ENCODE assay signal across 1 cellular context in genomic region chr1:206518206-206518605, GRCh38.
TF ChIP-seq lines count a peak whose summit lies in the region.

No MANE protein-coding gene starts in this region.

TF ChIP-seq in HepG2, 621 proteins besides CTCF, POLR2A, EP300 and RAD21:
- TF ChIP-seq MIER2 (CRISPR knock-in tag; IDR thresholded peaks at IDR 0.05) (no peak), GTF3A (CRISPR knock-in tag; conservative IDR thresholded peaks at IDR 0.05) (no peak), HOXA5 (CRISPR knock-in tag; IDR thresholded peaks at IDR 0.05) (no peak), DPF2 (CRISPR knock-in tag; IDR thresholded peaks at IDR 0.05; ENCODE audit: borderline replicate concordance, low read depth) (no peak), TOE1 (CRISPR knock-in tag; IDR thresholded peaks at IDR 0.05) (no peak), HMGA1 (CRISPR knock-in tag; conservative IDR thresholded peaks at IDR 0.05) (no peak), GPN1 (CRISPR knock-in tag; IDR thresholded peaks at IDR 0.05; ENCODE audit: borderline replicate concordance) (no peak), ZNF382 (CRISPR knock-in tag; IDR thresholded peaks at IDR 0.05; ENCODE audit: borderline replicate concordance) (no peak), KDM4B (CRISPR knock-in tag; IDR thresholded peaks at IDR 0.05) (no peak), ARID4A (CRISPR knock-in tag; IDR thresholded peaks at IDR 0.05; ENCODE audit: borderline replicate concordance) (no peak), BORCS8-MEF2B (CRISPR knock-in tag; IDR thresholded peaks at IDR 0.05) (no peak), XBP1 (CRISPR knock-in tag; IDR thresholded peaks at IDR 0.05) (no peak), THAP9 (CRISPR knock-in tag; IDR thresholded peaks at IDR 0.05; ENCODE audit: borderline replicate concordance) (no peak), ZNF556 (CRISPR knock-in tag; IDR thresholded peaks at IDR 0.05; ENCODE audit: borderline replicate concordance) (no peak), CREB1 (IDR thresholded peaks at IDR 0.05) (no peak), CREB1 (CRISPR knock-in tag; IDR thresholded peaks at IDR 0.05) (no peak)
